In the genomic region with DNA sequence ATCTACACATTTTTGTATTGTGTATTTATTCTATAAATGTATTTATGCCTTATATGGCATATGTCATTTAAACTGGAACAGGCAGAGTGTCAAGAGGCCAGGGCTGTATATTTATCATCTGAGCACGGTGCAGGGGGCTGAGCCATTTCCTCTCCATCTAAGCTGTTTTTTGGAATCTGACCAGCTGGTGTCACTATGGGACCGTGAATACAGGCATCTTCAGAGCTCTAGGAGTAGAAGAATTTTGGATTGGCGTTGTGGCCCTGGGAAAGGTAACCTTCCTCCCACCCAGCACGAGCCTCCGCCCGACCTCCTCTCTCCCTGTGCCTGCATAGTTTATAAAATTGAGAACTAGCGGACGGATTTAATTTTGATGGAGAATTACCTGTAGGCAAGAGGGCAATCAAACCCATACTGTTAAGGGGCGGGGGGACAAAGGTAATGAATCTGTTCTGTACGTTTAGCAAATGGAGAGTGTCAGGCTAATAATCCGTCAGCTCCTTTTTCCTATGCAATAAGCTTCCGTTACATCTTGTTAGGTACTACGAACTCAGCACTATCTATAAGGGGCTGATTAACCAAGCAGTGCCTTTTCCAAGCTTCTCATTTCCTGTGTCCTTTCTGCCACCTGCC, we compare ENCODE assay signal across 8 cellular contexts. TPM values are rescaled to one million over a fixed set of nuclear protein-coding genes. Genes with fewer than 3 reads are reported as not detected.
DNase-seq lines count a peak whose midpoint lies in the region; ATAC-seq, FAIRE-seq and TF ChIP-seq lines count a peak whose summit lies in the region.

No MANE protein-coding gene starts in this region.

- intact Hi-C loops in esophagus squamous epithelium (cut with DNase I), result loop anchor here (10.0 kb wide), 1 partner anchor 93 kb away; no protein-coding TSS in a partner anchor

- H4K20me1 ChIP-seq in neural cell (ENCODE audit: insufficient read depth), result no peaks in the 10 kb centered on the region

- no peaks in the 10 kb centered on the region for H3K9me3 ChIP-seq in AG04450 (ENCODE audit: control insufficient read depth, insufficient read depth, low read length)
- no peaks in the 10 kb centered on the region for H3K9me3 ChIP-seq in esophagus squamous epithelium
- H3K9me3 ChIP-seq in neural cell (ENCODE audit: low read length), result no peaks in the 10 kb centered on the region

- no peaks in the 10 kb centered on the region for H3K4me1 ChIP-seq in esophagus squamous epithelium

- H3K27ac ChIP-seq in AG04450 (ENCODE audit: low read depth, low read length) (no peak overlapping the region), esophagus squamous epithelium (no peak overlapping the region), neural cell (ENCODE audit: low read length) (no peak overlapping the region)

- peak; percentile 91 for TF ChIP-seq RAD21 in neural cell (conservative IDR thresholded peaks at IDR 0.05)

- no peaks in the 10 kb centered on the region for H3K9me2 ChIP-seq in neural cell (ENCODE audit: insufficient read depth, low read length)

- H3F3A ChIP-seq in neural cell (ENCODE audit: insufficient read depth, low read length, poor library complexity, severe bottlenecking), result no peaks in the 10 kb centered on the region

- TF ChIP-seq EP300 in neural cell (conservative IDR thresholded peaks at IDR 0.05; ENCODE audit: poor library complexity, severe bottlenecking), result no peak

- POLR2A ChIA-PET in AG04450 (lab: Yijun Ruan, JAX), result interaction anchor here (1.0 kb wide), 1 partner anchor 88 kb away, joined by 3 read pairs; no protein-coding TSS in a partner anchor

- no peaks in the 10 kb centered on the region for H3K79me2 ChIP-seq in neural cell (replicated peaks; ENCODE audit: insufficient read depth, low read length)

- H3K4me3 ChIP-seq in AG04450 (ENCODE audit: low read depth, low read length), result no peak overlapping the region
- H3K4me3 ChIP-seq in esophagus squamous epithelium, result no peak overlapping the region
- H3K4me3 ChIP-seq in neural cell (ENCODE audit: low read length), result no peak overlapping the region

- TF ChIP-seq POLR2A in GM12891 (IDR thresholded peaks at IDR 0.05; ENCODE audit: low read depth, low read length) (no peak), esophagus squamous epithelium (IDR thresholded peaks at IDR 0.05) (no peak)

- TF ChIP-seq CTCF in AG04450 (IDR thresholded peaks at IDR 0.05; ENCODE audit: low read depth, low read length) (peak; percentile 71), esophagus squamous epithelium (IDR thresholded peaks at IDR 0.05) (peak in 5 of 6 experiments; percentile 16 to 53 (median 23)), neural cell (IDR thresholded peaks at IDR 0.05; ENCODE audit: poor library complexity, severe bottlenecking) (peak; percentile 86)

- H3K27me3 ChIP-seq in AG04450 (ENCODE audit: control insufficient read depth, insufficient read depth, low read length) (no peaks in the 10 kb centered on the region), esophagus squamous epithelium (peaks cover 0 to 24% (median 0%) of the 10 kb centered on the region in 4 donors), neural cell (ENCODE audit: insufficient read depth, low read depth, low read length) (no peaks in the 10 kb centered on the region)

- H3K9ac ChIP-seq in neural cell (ENCODE audit: low read length), result no peak overlapping the region

- 30 to 36% methylated on average over 11 to 13 of the region's 13 CpGs for WGBS in esophagus squamous epithelium, 2 donors

- no peak for FAIRE-seq in GM12891 (lab: Jason Lieb, UNC)

- no peak overlapping the region for H3K4me2 ChIP-seq in neural cell (ENCODE audit: low read length)

- DNase-seq in AG04450 (ENCODE audit: low read depth, low spot score), result peak; percentile 39
- no peak for DNase-seq in GM12891 (ENCODE audit: insufficient read length, low spot score)
- peak; percentile 29 for DNase-seq in NCI-H226
- peak; percentile 38 to 51 for DNase-seq in activated CD4-positive, alpha-beta T cell treated with anti-CD3 and anti-CD28 coated beads, Interleukin-2, amount 50 U/mL, for 48 hours
- DNase-seq in esophagus squamous epithelium (lab: John Stamatoyannopoulos, UW), result no peak
- no peak for DNase-seq in NK-92 (lab: John Stamatoyannopoulos, UW; ENCODE audit: unreplicated experiment)

- CTCF ChIA-PET in AG04450 (lab: Charles Lee), result interaction anchor here (0.6 to 12.2 kb wide), 38 partner anchors 10 to 853 kb away, joined by 3 to 945 read pairs (median 4); no protein-coding TSS in a partner anchor

- no peak overlapping the region for H2AFZ ChIP-seq in neural cell (ENCODE audit: low read depth, low read length)

- peak; percentile 75 for ATAC-seq in HG03159 (IDR thresholded peaks at IDR 0.05; ENCODE audit: unreplicated experiment)

- H3K36me3 ChIP-seq in esophagus squamous epithelium, result no peaks in the 10 kb centered on the region
- H3K36me3 ChIP-seq in neural cell (ENCODE audit: insufficient read depth, low read length), result no peaks in the 10 kb centered on the region

TF ChIP-seq in GM12891, 5 proteins besides CTCF, POLR2A, EP300 and RAD21:
- peak; percentile 6; the same call in 1 of the 2 replicates for TF ChIP-seq SPI1 (IDR thresholded peaks at IDR 0.05; ENCODE audit: low read depth, low read length)
- no peak for TF ChIP-seq POLR2AphosphoS5 (IDR thresholded peaks at IDR 0.05; ENCODE audit: low read depth, low read length)

TF ChIP-seq in neural cell, 6 proteins besides CTCF, POLR2A, EP300 and RAD21:
- TF ChIP-seq SMC3 (conservative IDR thresholded peaks at IDR 0.05; ENCODE audit: poor library complexity) (peak; percentile 87), TAF1 (IDR thresholded peaks at IDR 0.05; ENCODE audit: low read depth) (no peak)

RNA-seq across cellular contexts. Expression of a gene that starts 29.0 kb away (rescaled TPM):
- polyA plus RNA-seq in AG04450 (2011; rRNA removed) (51.1 and 65.1 TPM in 2 replicates), neural cell (79.6 and 113 TPM in 2 replicates)
- 13.0 and 20.3 TPM in 2 replicates for polyA minus RNA-seq in AG04450 (2011; rRNA and poly(A)+ RNA removed)
- 51.6 TPM for polyA plus RNA-seq in GM12891 (2012; ENCODE audit: low read depth, missing spikeins)
- 10 to 100 TPM; 18.6 to 67.3 (median 56.3) TPM for total RNA-seq in esophagus squamous epithelium
- polyA minus RNA-seq in neural cell, result 56.2 and 65.9 TPM in 2 replicates

Comparison
In these comparisons a context has a peak if more than half of its experiments do, and no peak if none do; other contexts are left out.
1. DNase-seq: peak in AG04450 (single experiment), NCI-H226 (single experiment) and activated CD4-positive, alpha-beta T cell treated with anti-CD3 and anti-CD28 coated beads, Interleukin-2, amount 50 U/mL, for 48 hours (2 of 2); none in GM12891 (single experiment), esophagus squamous epithelium (single experiment) and NK-92 (single experiment).
2. CTCF ChIP-seq: peak in every context shown above with its lines; median percentile 86 in neural cell; 71 in AG04450; 23 in esophagus squamous epithelium.